Comparison of ENCODE assay signal across 19 cellular contexts in genomic region chr1:178061632-178062031, GRCh38. TPM values are rescaled to one million over a fixed set of nuclear protein-coding genes. Genes with fewer than 3 reads are reported as not detected.
DNase-seq lines count a peak whose midpoint lies in the region; ATAC-seq and TF ChIP-seq lines count a peak whose summit lies in the region.
"Had no signal": no experiment of that assay in that cellular context is flagged by ENCODE, and none has a peak within 500 bp of the region (broad histone marks: within the 10 kb centered on the region; RNA-seq: fewer than 3 reads in every experiment).

No MANE protein-coding gene starts in this region.

- H3K27ac ChIP-seq in left ventricle myocardium inferior (replicated peaks) (peak overlapping the region; percentile 96), epithelial cell of prostate (peak overlapping the region; percentile 47)
- H3K27ac ChIP-seq: prostate gland, SK-N-MC had no signal

- intact Hi-C loops in left ventricle myocardium inferior (cut with micrococcal nuclease) (no loop called here), left cardiac atrium (cut with DNase I) (no loop called here)

- H3K4me3 ChIP-seq in left ventricle myocardium inferior (no peak overlapping the region), neuron (ENCODE audit: low read length) (no peak overlapping the region)
- H3K4me3 ChIP-seq: lung, prostate gland, SK-N-MC, testis had no signal

- H3K4me1 ChIP-seq in left ventricle myocardium inferior: peaks cover 58% of the 10 kb centered on the region
- peaks cover 14% of the 10 kb centered on the region for H3K4me1 ChIP-seq in neuron (ENCODE audit: insufficient read depth, low read length)
- H3K4me1 ChIP-seq: prostate gland had no signal

- DNase-seq in left ventricle myocardium inferior (no peak), left cardiac atrium (no peak), epithelial cell of prostate (ENCODE audit: low read depth, low spot score) (no peak), NCI-H1436 (lab: John Stamatoyannopoulos, UW) (no peak), NCI-H69 (lab: John Stamatoyannopoulos, UW) (no peak), EL (no peak)
- DNase-seq: activated CD4-positive, CD25-positive, alpha-beta regulatory T cell treated with anti-CD3 and anti-CD28 coated beads, Interleukin-2, amount 50 U/mL, for 72 hours; cerebellar nuclear complex; Kasumi-1; naive thymus-derived CD8-positive, alpha-beta T cell; NCI-H1417 treated with DMSO at 0.1 percent for 48 hours; NCI-H2171 treated with DMSO at 0.1 percent for 48 hours; stimulated activated CD4-positive, alpha-beta T cell treated with anti-CD3 and anti-CD28 coated beads, Interleukin-12 subunit alpha, Interleukin-12 subunit beta, amount 100 ng/mL, for 4 hours; testis had no signal

- H3K27me3 ChIP-seq in left ventricle myocardium inferior (ENCODE audit: low read depth) (no peaks in the 10 kb centered on the region), neuron (ENCODE audit: insufficient read depth, low read length) (no peaks in the 10 kb centered on the region)
- H3K27me3 ChIP-seq: testis had no signal

- H3K9me3 ChIP-seq in left ventricle myocardium inferior (replicated peaks) (no peaks in the 10 kb centered on the region), neuron (ENCODE audit: low read length) (no peaks in the 10 kb centered on the region)
- H3K9me3 ChIP-seq: prostate gland, testis had no signal

- no peak for TF ChIP-seq CTCF in left ventricle myocardium inferior (IDR thresholded peaks at IDR 0.05; ENCODE audit: borderline replicate concordance)

- ATAC-seq in left cardiac atrium (no peak), HG03521 (IDR thresholded peaks at IDR 0.05; ENCODE audit: unreplicated experiment) (no peak)
- ATAC-seq: naive thymus-derived CD8-positive, alpha-beta T cell had no signal

- H2AFZ ChIP-seq in neuron (ENCODE audit: low read depth, low read length): peak overlapping the region; percentile 87

- H3K36me3 ChIP-seq in left ventricle myocardium inferior (no peaks in the 10 kb centered on the region), neuron (ENCODE audit: insufficient read depth, low read length) (no peaks in the 10 kb centered on the region)
- H3K36me3 ChIP-seq: prostate gland had no signal

RNA-seq across cellular contexts. Expression of gene RASAL2, which starts 32.3 kb away (rescaled TPM):
- total RNA-seq in left ventricle myocardium inferior (28.3 TPM), left cardiac atrium (10 to 100 TPM; 16.9 to 27.8 TPM)
- total RNA-seq: naive thymus-derived CD8-positive, alpha-beta T cell had no signal
